ENCODE assay signal across 1 cellular context in genomic region chr7:151077705-151078232, GRCh38.
A peak's percentile ranks its signal among the peaks of the same experiment; 100 is the strongest.
TF ChIP-seq lines count a peak whose summit lies in the region.

No MANE protein-coding gene starts in this region.

TF ChIP-seq in HepG2, 621 proteins besides CTCF, POLR2A, EP300 and RAD21:
- no peak for TF ChIP-seq ZBED4 (CRISPR knock-in tag; IDR thresholded peaks at IDR 0.05; ENCODE audit: borderline replicate concordance)
- TF ChIP-seq ZNF280D (CRISPR knock-in tag; IDR thresholded peaks at IDR 0.05) = no peak
- TF ChIP-seq ZNF318 (CRISPR knock-in tag; IDR thresholded peaks at IDR 0.05) = 0 out of 2 replicates have a peak, but pooled peaks have one; percentile 66
- TF ChIP-seq NFAT5 (CRISPR knock-in tag; IDR thresholded peaks at IDR 0.05) = no peak
